8 cellular contexts compared by ENCODE assay signal in genomic region chr6:168035098-168035660, GRCh38. TPM values are rescaled to one million over a fixed set of nuclear protein-coding genes. Genes with fewer than 3 reads are reported as not detected.
DNase-seq lines count a peak whose midpoint lies in the region; ATAC-seq, FAIRE-seq and TF ChIP-seq lines count a peak whose summit lies in the region.

No MANE protein-coding gene starts in this region.

- TF ChIP-seq EP300 in A549 (IDR thresholded peaks at IDR 0.05): no peak

- peaks cover 10% of the 10 kb centered on the region; the same call in 2 of the 3 replicates for H3K9me3 ChIP-seq in A549

- peak; percentile 41 to 69 for DNase-seq in A549 (ENCODE audit: low read depth in 1 of 2, low spot score in 1 of 2)
- DNase-seq in GM23338 (ENCODE audit: low spot score): peak; percentile 94
- no peak for DNase-seq in activated T-helper 1 cell treated with anti-CD3 and anti-CD28 coated beads, Interleukin-12 subunit alpha, Interleukin-12 subunit beta, Interleukin-2, Interleukin-4 antibody, amounts not matched to agents 30 ng/mL and 10 ng/mL and 1 ng/mL, durations not matched to agents 14 hours and 24 hours and 36 hours (ENCODE audit: low spot score)
- peak; percentile 79 for DNase-seq in left ventricle myocardium superior
- DNase-seq in progenitor cell of endocrine pancreas (ENCODE audit: low spot score, unreplicated experiment): peak; percentile 40
- DNase-seq in inferior parietal cortex (ENCODE audit: extremely low spot score): no peak
- DNase-seq in epidermal melanocyte (ENCODE audit: insufficient read length, low spot score): no peak
- DNase-seq in activated CD4-positive, CD25-positive, alpha-beta regulatory T cell treated with anti-CD3 and anti-CD28 coated beads, Interleukin-2, amount 50 U/mL, for 72 hours: no peak

- H2AFZ ChIP-seq in GM23338: peak overlapping the region; percentile 94

- 0 out of 2 replicates have a peak, but pooled peaks cover 4% of the 10 kb centered on the region for H3K9me2 ChIP-seq in GM23338 (ENCODE audit: insufficient read depth)

- H3K4me3 ChIP-seq in A549 (peak overlapping the region; percentile 53), GM23338 (peak overlapping the region; percentile 46; the same call in 1 of the 2 replicates)

- TF ChIP-seq CTCF in A549 (IDR thresholded peaks at IDR 0.05): no peak
- TF ChIP-seq CTCF in GM23338 (conservative IDR thresholded peaks at IDR 0.05; ENCODE audit: low read depth in 2 of 2): no peak
- no peak for TF ChIP-seq CTCF in progenitor cell of endocrine pancreas (IDR thresholded peaks at IDR 0.05; ENCODE audit: unreplicated experiment)

- no peaks in the 10 kb centered on the region for H3K79me2 ChIP-seq in GM23338 (replicated peaks; ENCODE audit: insufficient read depth)

- H3K4me1 Mint-ChIP-seq in GM23338: peaks cover 33% of the 10 kb centered on the region
- H3K4me1 Mint-ChIP-seq in activated T-helper 1 cell treated with anti-CD3 and anti-CD28 coated beads, Interleukin-12 subunit alpha, Interleukin-12 subunit beta, Interleukin-2, Interleukin-4 antibody, amounts not matched to agents 30 ng/mL and 10 ng/mL and 1 ng/mL, durations not matched to agents 14 hours and 24 hours and 36 hours (ENCODE audit: low read depth): peaks cover 12% of the 10 kb centered on the region
- peaks cover 7% of the 10 kb centered on the region for H3K4me1 Mint-ChIP-seq in progenitor cell of endocrine pancreas (ENCODE audit: low read depth)

- CTCF ChIA-PET in A549 (lab: Yijun Ruan, JAX): no interaction called here

- H3K27ac Mint-ChIP-seq in GM23338 (no peak overlapping the region), progenitor cell of endocrine pancreas (peak overlapping the region; percentile 88)
- H3K27ac Mint-ChIP-seq in activated T-helper 1 cell treated with anti-CD3 and anti-CD28 coated beads, Interleukin-12 subunit alpha, Interleukin-12 subunit beta, Interleukin-2, Interleukin-4 antibody, amounts not matched to agents 30 ng/mL and 10 ng/mL and 1 ng/mL, durations not matched to agents 14 hours and 24 hours and 36 hours: no peak overlapping the region

- H3K9me3 Mint-ChIP-seq in GM23338: peaks cover 44% of the 10 kb centered on the region
- H3K9me3 Mint-ChIP-seq in activated T-helper 1 cell treated with anti-CD3 and anti-CD28 coated beads, Interleukin-12 subunit alpha, Interleukin-12 subunit beta, Interleukin-2, Interleukin-4 antibody, amounts not matched to agents 30 ng/mL and 10 ng/mL and 1 ng/mL, durations not matched to agents 14 hours and 24 hours and 36 hours: peaks cover 15% of the 10 kb centered on the region
- H3K9me3 Mint-ChIP-seq in progenitor cell of endocrine pancreas (ENCODE audit: low read depth): peaks cover 12% of the 10 kb centered on the region

- H3K4me3 Mint-ChIP-seq in GM23338 (peak overlapping the region; percentile 53), progenitor cell of endocrine pancreas (ENCODE audit: low read depth) (peak overlapping the region; percentile 74)
- H3K4me3 Mint-ChIP-seq in activated T-helper 1 cell treated with anti-CD3 and anti-CD28 coated beads, Interleukin-12 subunit alpha, Interleukin-12 subunit beta, Interleukin-2, Interleukin-4 antibody, amounts not matched to agents 30 ng/mL and 10 ng/mL and 1 ng/mL, durations not matched to agents 14 hours and 24 hours and 36 hours: peak overlapping the region; percentile 49

- H3K4me2 ChIP-seq in A549: peak overlapping the region; percentile 88
- peak overlapping the region; percentile 73 for H3K4me2 ChIP-seq in GM23338

- 13% methylated on average over 26 of the region's 45 CpGs for WGBS in A549 (ENCODE audit: missing lambda C conversion rate)

- H3K4me1 ChIP-seq in A549: peaks cover 4% of the 10 kb centered on the region; the same call in 1 of the 3 replicates
- H3K4me1 ChIP-seq in GM23338 (ENCODE audit: insufficient read depth): peaks cover 34% of the 10 kb centered on the region

- H3K27me3 ChIP-seq in GM23338 (ENCODE audit: insufficient read depth): no peaks in the 10 kb centered on the region; the same call in 1 of the 2 replicates

- no peak for FAIRE-seq in A549 (lab: Jason Lieb, UNC)

- H3K36me3 ChIP-seq in GM23338 (ENCODE audit: insufficient read depth): peaks cover 13% of the 10 kb centered on the region; the same call in 1 of the 2 replicates

- TF ChIP-seq POLR2A in A549 (IDR thresholded peaks at IDR 0.05; ENCODE audit: low read length): no peak

- H3K27me3 Mint-ChIP-seq in GM23338 (ENCODE audit: insufficient read depth, low read depth, poor library complexity) (peaks cover 17% of the 10 kb centered on the region), progenitor cell of endocrine pancreas (peaks cover 34% of the 10 kb centered on the region)
- no peaks in the 10 kb centered on the region for H3K27me3 Mint-ChIP-seq in activated T-helper 1 cell treated with anti-CD3 and anti-CD28 coated beads, Interleukin-12 subunit alpha, Interleukin-12 subunit beta, Interleukin-2, Interleukin-4 antibody, amounts not matched to agents 30 ng/mL and 10 ng/mL and 1 ng/mL, durations not matched to agents 14 hours and 24 hours and 36 hours (ENCODE audit: insufficient read depth)

- no peaks in the 10 kb centered on the region for H4K20me1 ChIP-seq in GM23338 (replicated peaks; ENCODE audit: insufficient read depth)

- TF ChIP-seq RAD21 in A549 (conservative IDR thresholded peaks at IDR 0.05 in 1 of 2, IDR thresholded peaks at IDR 0.05 in 1 of 2): no peak

- peaks cover 13% of the 10 kb centered on the region; the same call in 1 of the 2 replicates for H3F3A ChIP-seq in GM23338 (replicated peaks; ENCODE audit: low read depth)

- H3K36me3 Mint-ChIP-seq in GM23338 (ENCODE audit: low read depth): peaks cover 26% of the 10 kb centered on the region
- no peaks in the 10 kb centered on the region for H3K36me3 Mint-ChIP-seq in activated T-helper 1 cell treated with anti-CD3 and anti-CD28 coated beads, Interleukin-12 subunit alpha, Interleukin-12 subunit beta, Interleukin-2, Interleukin-4 antibody, amounts not matched to agents 30 ng/mL and 10 ng/mL and 1 ng/mL, durations not matched to agents 14 hours and 24 hours and 36 hours (ENCODE audit: low read depth)
- no peaks in the 10 kb centered on the region for H3K36me3 Mint-ChIP-seq in progenitor cell of endocrine pancreas (ENCODE audit: insufficient read depth)

- intact Hi-C loops in activated T-helper 1 cell treated with anti-CD3 and anti-CD28 coated beads, Interleukin-12 subunit alpha, Interleukin-12 subunit beta, Interleukin-2, Interleukin-4 antibody, amounts not matched to agents 30 ng/mL and 10 ng/mL and 1 ng/mL, durations not matched to agents 14 hours and 24 hours and 36 hours (cut with micrococcal nuclease): no loop called here
- intact Hi-C loops in left ventricle myocardium superior (cut with micrococcal nuclease): no loop called here

- H3K27ac ChIP-seq in A549 (peak overlapping the region; percentile 57 to 83), GM23338 (ENCODE audit: low read depth) (peak overlapping the region; percentile 59; the same call in 1 of the 2 replicates)

- POLR2A ChIA-PET in A549 (lab: Yijun Ruan, JAX): interaction anchor here (0.6 kb wide), 1 partner anchor 27 kb away, joined by 4 read pairs; no protein-coding TSS in a partner anchor

- ATAC-seq in A549 (peak; percentile 82 to 84), GM23338 (peak; percentile 79), left ventricle myocardium superior (peak; percentile 71)

TF ChIP-seq in A549, 52 proteins besides CTCF, POLR2A, EP300 and RAD21 (continues in another document):
- TF ChIP-seq HOXB13 (CRISPR knock-in tag; IDR thresholded peaks at IDR 0.05; ENCODE audit: low read depth) (no peak), HEYL (CRISPR knock-in tag; IDR thresholded peaks at IDR 0.05) (no peak)

TF ChIP-seq in GM23338, 12 proteins besides CTCF, POLR2A, EP300 and RAD21:
- TF ChIP-seq ETS1 (IDR thresholded peaks at IDR 0.05) (no peak), CREB1 (CRISPR knock-in tag; IDR thresholded peaks at IDR 0.05; ENCODE audit: low read depth) (peak; percentile 43; the same call in 1 of the 2 replicates)

RNA-seq across cellular contexts. Expression of gene KIF25, which starts 37.7 kb away (rescaled TPM):
- polyA plus RNA-seq in A549 (2011; rRNA removed) (0.04 and 0.13 TPM in 2 replicates), A549 (2017; fragmentation: RNase III; extraction: RNeasy Plus Mini Kit Qiagen cat#74134 plus additional on column Dnase treatment) (0.06 to 0.49 TPM (median 0.15 TPM) in 3 replicates), GM23338 (2016; fragmentation: Nextera tagmentation; extraction: Ambion mirVana) (0.76 and 0.92 TPM in 2 replicates)
- polyA plus RNA-seq in A549 (2012; cell fraction: cytosol; rRNA removed): 0.05 and 0.07 TPM in 2 replicates
- polyA plus RNA-seq in A549 (2012; cell fraction: nucleus; rRNA removed): 0.16 and 0.24 TPM in 2 replicates
- not detected in 2 replicates for polyA minus RNA-seq in A549 (2011; rRNA and poly(A)+ RNA removed)
- 0.69 and 1.5 TPM in 2 replicates for total RNA-seq in GM23338 (2014; rRNA removed; shearing (Covaris generic))
- total RNA-seq in activated T-helper 1 cell treated with anti-CD3 and anti-CD28 coated beads, Interleukin-12 subunit alpha, Interleukin-12 subunit beta, Interleukin-2, Interleukin-4 antibody, amounts not matched to agents 30 ng/mL and 10 ng/mL and 1 ng/mL, durations not matched to agents 14 hours and 24 hours and 36 hours: not detected in 2 replicates
- total RNA-seq in left ventricle myocardium superior (not detected), progenitor cell of endocrine pancreas (not detected in 2 replicates)

RNA-seq across cellular contexts. Expression of gene FRMD1, which starts 43.8 kb away (rescaled TPM):
- not detected in 2 replicates for polyA plus RNA-seq in A549 (2011; rRNA removed)
- not detected in 2 replicates for polyA plus RNA-seq in A549 (2012; cell fraction: cytosol; rRNA removed)
- polyA plus RNA-seq in A549 (2012; cell fraction: nucleus; rRNA removed): 0.01 TPM in 1 of 2 replicates, not detected in the other
- polyA plus RNA-seq in A549 (2017; fragmentation: RNase III; extraction: RNeasy Plus Mini Kit Qiagen cat#74134 plus additional on column Dnase treatment): not detected in 3 replicates
- polyA minus RNA-seq in A549 (2011; rRNA and poly(A)+ RNA removed): not detected in 2 replicates
- 1.0 TPM in 2 replicates for total RNA-seq in GM23338 (2014; rRNA removed; shearing (Covaris generic))
- polyA plus RNA-seq in GM23338 (2016; fragmentation: Nextera tagmentation; extraction: Ambion mirVana): 2.0 and 2.1 TPM in 2 replicates
- not detected in 2 replicates for total RNA-seq in activated T-helper 1 cell treated with anti-CD3 and anti-CD28 coated beads, Interleukin-12 subunit alpha, Interleukin-12 subunit beta, Interleukin-2, Interleukin-4 antibody, amounts not matched to agents 30 ng/mL and 10 ng/mL and 1 ng/mL, durations not matched to agents 14 hours and 24 hours and 36 hours
- 0.45 TPM for total RNA-seq in left ventricle myocardium superior
- not detected in 2 replicates for total RNA-seq in progenitor cell of endocrine pancreas

Comparison
In these comparisons a context has a peak if more than half of its experiments do, and no peak if none do; other contexts are left out.
1. DNase-seq: peak in A549 (2 of 2), GM23338 (single experiment), left ventricle myocardium superior (single experiment) and progenitor cell of endocrine pancreas (single experiment); none in activated T-helper 1 cell treated with anti-CD3 and anti-CD28 coated beads, Interleukin-12 subunit alpha, Interleukin-12 subunit beta, Interleukin-2, Interleukin-4 antibody, amounts not matched to agents 30 ng/mL and 10 ng/mL and 1 ng/mL, durations not matched to agents 14 hours and 24 hours and 36 hours (single experiment), inferior parietal cortex (single experiment), epidermal melanocyte (single experiment) and activated CD4-positive, CD25-positive, alpha-beta regulatory T cell treated with anti-CD3 and anti-CD28 coated beads, Interleukin-2, amount 50 U/mL, for 72 hours (single experiment).
2. Peak in every context shown above with its lines, with median percentiles within 50 percentile points of each other: ATAC-seq and H3K4me3 Mint-ChIP-seq.